Comparison of ENCODE assay signal across 28 cellular contexts in genomic region chr11:28770806-28771205, GRCh38.
"Had no signal": no experiment of that assay in that cellular context is flagged by ENCODE, and none has a peak within 500 bp of the region (broad histone marks: within the 10 kb centered on the region; RNA-seq: fewer than 3 reads in every experiment).

No MANE protein-coding gene starts in this region.

- H3K4me3 ChIP-seq: colonic mucosa, gastrocnemius medialis, heart left ventricle had no signal

- ATAC-seq: activated naive CD4-positive, alpha-beta T cell treated with anti-CD3 and anti-CD28 coated beads, Interleukin-2, amount 50 U/mL, for 72 hours; activated T-cell treated with anti-CD3 and anti-CD28 coated beads, Interleukin-2, amount 50 U/mL, for 72 hours; esophagus mucosa; foreskin keratinocyte; gastrocnemius medialis; heart left ventricle; WTC11 had no signal

- DNase-seq: activated CD4-positive, alpha-beta memory T cell treated with anti-CD3 and anti-CD28 coated beads, Interleukin-2, amount 10 ng/mL, durations not matched to agents 7 days and 5 days; activated CD4-positive, alpha-beta T cell treated with anti-CD3 and anti-CD28 coated beads for 1 hour; activated CD4-positive, alpha-beta T cell treated with anti-CD3 and anti-CD28 coated beads for 4 hours; activated CD4-positive, alpha-beta T cell treated with anti-CD3 and anti-CD28 coated beads, Interleukin-2, amount 10 ng/mL, durations not matched to agents 7 days and 5 days; activated CD4-positive, alpha-beta T cell treated with anti-CD3 and anti-CD28 coated beads, Interleukin-2, amount 50 U/mL, for 4 hours; activated CD8-positive, alpha-beta memory T cell treated with anti-CD3 and anti-CD28 coated beads, Interleukin-2, amount 50 U/mL, for 48 hours; activated gamma-delta T cell; activated naive CD4-positive, alpha-beta T cell; activated naive CD4-positive, alpha-beta T cell treated with anti-CD3 and anti-CD28 coated beads, Interleukin-2, amount 10 ng/mL, durations not matched to agents 7 days and 5 days; activated naive CD8-positive, alpha-beta T cell treated with anti-CD3 and anti-CD28 coated beads, Interleukin-2, amount 10 ng/mL, durations not matched to agents 7 days and 5 days; activated T-cell treated with anti-CD3 and anti-CD28 coated beads for 4 hours; activated T-cell treated with anti-CD3 and anti-CD28 coated beads, Interleukin-2, amount 50 U/mL, for 24 hours; activated T-cell treated with anti-CD3 and anti-CD28 coated beads, Interleukin-2, amount 50 U/mL, for 72 hours; amniotic stem cell; anterior cingulate cortex; caudate nucleus; colonic mucosa; effector memory CD4-positive, alpha-beta T cell; endodermal cell; foreskin keratinocyte; gastrocnemius medialis; glutamatergic neuron; heart left ventricle; T-helper 2 cell had no signal

- H3K27me3 ChIP-seq: colonic mucosa, foreskin keratinocyte, gastrocnemius medialis, heart left ventricle had no signal

- H3K9me3 ChIP-seq: colonic mucosa, gastrocnemius medialis had no signal

- H3K36me3 ChIP-seq: colonic mucosa, gastrocnemius medialis, heart left ventricle had no signal

- H3K27ac ChIP-seq: colonic mucosa, foreskin keratinocyte, gastrocnemius medialis, heart left ventricle, VCaP had no signal

- H3K4me1 ChIP-seq: colonic mucosa, foreskin keratinocyte, gastrocnemius medialis, heart left ventricle had no signal
